Comparison of ENCODE assay signal across 25 cellular contexts in the genomic region with DNA sequence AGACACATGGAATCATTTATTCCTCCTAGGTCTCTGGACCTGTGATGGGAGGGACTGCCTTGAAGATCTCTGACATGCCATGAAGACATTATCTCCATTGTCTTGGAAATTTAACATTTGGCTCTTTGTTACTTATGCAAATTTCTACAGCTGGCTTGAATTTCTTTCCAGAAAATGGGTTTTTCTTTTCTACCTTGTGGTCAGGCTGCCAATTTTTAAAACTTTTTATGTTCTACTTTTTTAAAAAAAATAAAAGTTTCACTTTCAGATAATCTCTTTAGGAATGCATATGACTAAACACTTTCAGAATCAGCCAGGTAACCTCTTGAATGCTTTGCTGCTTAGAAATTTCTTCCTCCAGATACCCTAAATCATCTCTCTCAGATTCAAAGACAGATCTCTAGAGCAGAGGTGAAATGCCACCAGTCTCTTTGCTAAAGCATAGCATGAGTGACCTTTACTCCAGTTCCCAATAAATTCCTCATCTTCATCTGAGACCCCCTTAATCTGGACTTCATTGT.
"Had no signal": no experiment of that assay in that cellular context is flagged by ENCODE, and none has a peak within 500 bp of the region (broad histone marks: within the 10 kb centered on the region; RNA-seq: fewer than 3 reads in every experiment).

No MANE protein-coding gene starts in this region.

- H3K4me3 ChIP-seq: left lung, mucosa of descending colon, ovary, spleen, stomach, testis, thyroid gland, transverse colon, upper lobe of left lung, vagina had no signal

- H3K4me1 ChIP-seq: left lung, spleen, stomach, testis, thyroid gland, transverse colon, upper lobe of left lung, vagina had no signal

- H3K27ac ChIP-seq: left lung, ovary, spleen, stomach, testis, thyroid gland, transverse colon, upper lobe of left lung, vagina had no signal

- ATAC-seq: left colon; left lung; mucosa of descending colon; naive thymus-derived CD4-positive, alpha-beta T cell; natural killer cell treated with Interleukin-12 subunit alpha and Interleukin-12 subunit beta and Interleukin-15 and Interleukin-18, amount 100 ng/mL, for 72 hours; right cardiac atrium; sciatic nerve; stimulated activated effector memory CD8-positive, alpha-beta T cell treated with anti-CD3 and anti-CD28 coated beads, Interleukin-12 subunit alpha, Interleukin-12 subunit beta, amount 100 ng/mL, for 72 hours had no signal

- H3K36me3 Mint-ChIP-seq: memory B cell; naive thymus-derived CD4-positive, alpha-beta T cell; natural killer cell treated with Interleukin-12 subunit alpha and Interleukin-12 subunit beta and Interleukin-15 and Interleukin-18, amount 100 ng/mL, for 72 hours; stimulated activated effector memory CD8-positive, alpha-beta T cell treated with anti-CD3 and anti-CD28 coated beads, Interleukin-12 subunit alpha, Interleukin-12 subunit beta, amount 100 ng/mL, for 72 hours had no signal

- H3K4me3 Mint-ChIP-seq: immature natural killer cell; memory B cell; naive thymus-derived CD4-positive, alpha-beta T cell; natural killer cell treated with Interleukin-12 subunit alpha and Interleukin-12 subunit beta and Interleukin-15 and Interleukin-18, amount 100 ng/mL, for 72 hours; stimulated activated effector memory CD8-positive, alpha-beta T cell treated with anti-CD3 and anti-CD28 coated beads, Interleukin-12 subunit alpha, Interleukin-12 subunit beta, amount 100 ng/mL, for 72 hours had no signal

- DNase-seq: hypothalamus; immature natural killer cell; kidney; left colon; left lung; midbrain; mucosa of descending colon; naive thymus-derived CD4-positive, alpha-beta T cell; ovary; right cardiac atrium; small intestine; spleen; stimulated activated CD4-positive, alpha-beta T cell treated with anti-CD3 and anti-CD28 coated beads, Interleukin-4, amount 100 ng/mL, for 24 hours; stimulated activated naive CD4-positive, alpha-beta T cell; stomach; testis; thyroid gland; transverse colon; upper lobe of left lung had no signal

- H3K27ac Mint-ChIP-seq: immature natural killer cell; memory B cell; naive thymus-derived CD4-positive, alpha-beta T cell; natural killer cell treated with Interleukin-12 subunit alpha and Interleukin-12 subunit beta and Interleukin-15 and Interleukin-18, amount 100 ng/mL, for 72 hours; progenitor cell of endocrine pancreas; stimulated activated effector memory CD8-positive, alpha-beta T cell treated with anti-CD3 and anti-CD28 coated beads, Interleukin-12 subunit alpha, Interleukin-12 subunit beta, amount 100 ng/mL, for 72 hours had no signal

- H3K27me3 ChIP-seq: left lung, ovary, spleen, stomach, testis, thyroid gland, transverse colon, upper lobe of left lung, vagina had no signal

- H3K27me3 Mint-ChIP-seq: memory B cell; naive thymus-derived CD4-positive, alpha-beta T cell; natural killer cell treated with Interleukin-12 subunit alpha and Interleukin-12 subunit beta and Interleukin-15 and Interleukin-18, amount 100 ng/mL, for 72 hours; progenitor cell of endocrine pancreas had no signal

- H3K36me3 ChIP-seq: left lung, ovary, spleen, stomach, thyroid gland, transverse colon, upper lobe of left lung, vagina had no signal

- H3K4me1 Mint-ChIP-seq: immature natural killer cell; memory B cell; naive thymus-derived CD4-positive, alpha-beta T cell; stimulated activated effector memory CD8-positive, alpha-beta T cell treated with anti-CD3 and anti-CD28 coated beads, Interleukin-12 subunit alpha, Interleukin-12 subunit beta, amount 100 ng/mL, for 72 hours had no signal

- H3K9me3 ChIP-seq: mucosa of descending colon, ovary, testis, thyroid gland, transverse colon, upper lobe of left lung, vagina had no signal
